In genomic region chr9:130117816-130118632, GRCh38 we compare ENCODE assay signal across 8 cellular contexts. TPM values are rescaled to one million over a fixed set of nuclear protein-coding genes. Genes with fewer than 3 reads are reported as not detected.
DNase-seq lines count a peak whose midpoint lies in the region; ATAC-seq and TF ChIP-seq lines count a peak whose summit lies in the region.

No MANE protein-coding gene starts in this region.

- H3K4me3 ChIP-seq in PC-3 (ENCODE audit: low read length) = no peak overlapping the region
- no peak overlapping the region for H3K4me3 ChIP-seq in psoas muscle

- H3K36me3 ChIP-seq in PC-3 (ENCODE audit: low read depth, low read length) (no peaks in the 10 kb centered on the region), psoas muscle (ENCODE audit: insufficient read depth in 1 of 2, low read depth in 1 of 2) (peaks cover 0 to 41% of the 10 kb centered on the region in 2 donors)

- H4K20me1 ChIP-seq in PC-3 (ENCODE audit: low read length) = no peaks in the 10 kb centered on the region

- ATAC-seq in PC-3 (peak; percentile 40; the same call in 1 of the 2 replicates), esophagus mucosa (peak; percentile 36), psoas muscle (peak; percentile 77 to 91 (median 86)), HG03432 (IDR thresholded peaks at IDR 0.05; ENCODE audit: unreplicated experiment) (no peak), HG02623 (IDR thresholded peaks at IDR 0.05; ENCODE audit: unreplicated experiment) (no peak)
- ATAC-seq in activated CD8-positive, alpha-beta memory T cell treated with anti-CD3 and anti-CD28 coated beads, Interleukin-2, amount 10 ng/mL, durations not matched to agents 7 days and 5 days = no peak

- DNase-seq in Daoy (ENCODE audit: low read depth) = peak; percentile 81
- peak; percentile 20 for DNase-seq in PC-3
- DNase-seq in psoas muscle = peak; percentile 45 to 68
- no peak for DNase-seq in cortex of kidney (lab: John Stamatoyannopoulos, UW)
- DNase-seq in activated CD8-positive, alpha-beta memory T cell treated with anti-CD3 and anti-CD28 coated beads, Interleukin-2, amount 10 ng/mL, durations not matched to agents 7 days and 5 days = no peak

- POLR2A ChIA-PET in PC-3 (lab: Charles Lee; ENCODE audit: unreplicated experiment) = no interaction called here

- peaks cover 9% of the 10 kb centered on the region; the same call in 1 of the 2 replicates for H3K4me1 ChIP-seq in PC-3 (ENCODE audit: insufficient read depth, low read length)
- peaks cover 20% of the 10 kb centered on the region for H3K4me1 ChIP-seq in psoas muscle

- no peaks in the 10 kb centered on the region for H3F3A ChIP-seq in PC-3 (ENCODE audit: low read length, unreplicated experiment)

- H3K9me3 ChIP-seq in PC-3 (ENCODE audit: low read length) (no peaks in the 10 kb centered on the region), psoas muscle (no peaks in the 10 kb centered on the region)

- H3K4me3 Mint-ChIP-seq in activated CD8-positive, alpha-beta memory T cell treated with anti-CD3 and anti-CD28 coated beads, Interleukin-2, amount 10 ng/mL, durations not matched to agents 7 days and 5 days = no peak overlapping the region

- BruUV-seq in PC-3 (replicated peaks; lab: Mats Ljungman, UMichigan) = no TSS peak

- H3K36me3 Mint-ChIP-seq in activated CD8-positive, alpha-beta memory T cell treated with anti-CD3 and anti-CD28 coated beads, Interleukin-2, amount 10 ng/mL, durations not matched to agents 7 days and 5 days = peaks cover 1% of the 10 kb centered on the region

- intact Hi-C loops in PC-3 (cut with micrococcal nuclease) = no loop called here
- intact Hi-C loops in psoas muscle (cut with DNase I) = no loop called here

- H3K27ac ChIP-seq in PC-3 (ENCODE audit: low read length) = no peak overlapping the region
- peak overlapping the region; percentile 60 for H3K27ac ChIP-seq in psoas muscle

- H3K4me2 ChIP-seq in PC-3 (ENCODE audit: low read length) = no peak overlapping the region

- peaks cover 2% of the 10 kb centered on the region for H3K4me1 Mint-ChIP-seq in activated CD8-positive, alpha-beta memory T cell treated with anti-CD3 and anti-CD28 coated beads, Interleukin-2, amount 10 ng/mL, durations not matched to agents 7 days and 5 days

- H2AFZ ChIP-seq in PC-3 (ENCODE audit: low read length) = no peak overlapping the region

- no peaks in the 10 kb centered on the region for H3K9me3 Mint-ChIP-seq in activated CD8-positive, alpha-beta memory T cell treated with anti-CD3 and anti-CD28 coated beads, Interleukin-2, amount 10 ng/mL, durations not matched to agents 7 days and 5 days (ENCODE audit: low read depth)

- H3K79me2 ChIP-seq in PC-3 (ENCODE audit: low read length) = no peaks in the 10 kb centered on the region

- no peaks in the 10 kb centered on the region for H3K9me2 ChIP-seq in PC-3 (replicated peaks; ENCODE audit: low read length)

- H3K27me3 Mint-ChIP-seq in activated CD8-positive, alpha-beta memory T cell treated with anti-CD3 and anti-CD28 coated beads, Interleukin-2, amount 10 ng/mL, durations not matched to agents 7 days and 5 days = no peaks in the 10 kb centered on the region

- H3K27me3 ChIP-seq in PC-3 (ENCODE audit: low read length) (no peaks in the 10 kb centered on the region), psoas muscle (ENCODE audit: insufficient read depth in 3 of 3, low read length in 2 of 3) (no peaks in the 10 kb centered on the region)

- H3K9ac ChIP-seq in PC-3 (ENCODE audit: low read length) = no peak overlapping the region

- CTCF ChIA-PET in PC-3 (lab: Charles Lee) = no interaction called here
- CTCF ChIA-PET in activated CD8-positive, alpha-beta memory T cell treated with anti-CD3 and anti-CD28 coated beads, Interleukin-2, amount 10 ng/mL, durations not matched to agents 7 days and 5 days (lab: Charles Lee) = interaction anchor here (0.7 to 3.1 kb wide), 2 partner anchors 10 to 11 kb away, joined by 3 to 18 read pairs; no protein-coding TSS in a partner anchor

- TF ChIP-seq CTCF in PC-3 (conservative IDR thresholded peaks at IDR 0.05; ENCODE audit: low read depth, low read length) (no peak), psoas muscle (IDR thresholded peaks at IDR 0.05) (no peak)

- H3K27ac Mint-ChIP-seq in activated CD8-positive, alpha-beta memory T cell treated with anti-CD3 and anti-CD28 coated beads, Interleukin-2, amount 10 ng/mL, durations not matched to agents 7 days and 5 days = no peak overlapping the region

- WGBS in psoas muscle, 3 donors = 50 to 60% (median 55%) methylated on average over 11 of the region's 11 CpGs

RNA-seq across cellular contexts. Expression of gene NCS1, which starts 54.2 kb away (rescaled TPM):
- 40.7 and 49.6 TPM in 2 replicates for total RNA-seq in Daoy (2014; rRNA removed; shearing (Covaris generic))
- total RNA-seq in PC-3 (2014; rRNA removed) = 13.4 and 14.0 TPM in 2 replicates
- 19.7 TPM for total RNA-seq in esophagus mucosa
- total RNA-seq in psoas muscle = 1 to 10 TPM; 2.9 to 7.5 (median 3.8) TPM
- polyA plus RNA-seq in psoas muscle = 1 to 10 TPM; 3.6 to 5.0 (median 3.8) TPM
- total RNA-seq in activated CD8-positive, alpha-beta memory T cell treated with anti-CD3 and anti-CD28 coated beads, Interleukin-2, amount 10 ng/mL, durations not matched to agents 7 days and 5 days = 10 to 100 TPM in 1 of 2 experiments, 1 to 10 TPM in 1; 4.0 to 16.9 TPM

Comparison
In these comparisons a context has a peak if more than half of its experiments do, and no peak if none do; other contexts are left out.
1. DNase-seq: peak in Daoy (single experiment), PC-3 (single experiment) and psoas muscle (2 of 2); none in cortex of kidney (single experiment) and activated CD8-positive, alpha-beta memory T cell treated with anti-CD3 and anti-CD28 coated beads, Interleukin-2, amount 10 ng/mL, durations not matched to agents 7 days and 5 days (single experiment).
2. ATAC-seq: peak in PC-3 (single experiment), esophagus mucosa (single experiment) and psoas muscle (4 of 4); none in HG03432 (single experiment), activated CD8-positive, alpha-beta memory T cell treated with anti-CD3 and anti-CD28 coated beads, Interleukin-2, amount 10 ng/mL, durations not matched to agents 7 days and 5 days (single experiment) and HG02623 (single experiment).